22 cellular contexts compared by ENCODE assay signal in the genomic region with DNA sequence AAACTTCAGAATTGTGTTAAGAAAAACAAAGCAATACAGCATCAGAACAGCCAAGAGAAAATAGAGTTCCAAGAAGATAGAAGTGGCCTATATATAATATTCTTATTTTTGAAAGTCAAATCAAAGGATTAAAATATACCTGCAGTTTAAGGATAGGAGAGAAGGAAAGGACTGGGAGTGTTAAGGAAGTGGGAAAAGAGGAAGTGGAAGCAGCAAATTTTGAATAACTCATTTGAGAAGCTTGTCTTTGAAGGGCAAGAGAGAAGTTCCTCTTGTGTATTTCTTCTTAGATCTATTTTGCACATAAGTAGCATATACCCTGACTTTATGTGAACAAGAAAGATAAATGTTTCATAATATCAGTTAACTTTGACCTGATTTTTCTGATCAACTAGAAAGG.
"Had no signal": no experiment of that assay in that cellular context is flagged by ENCODE, and none has a peak within 500 bp of the region (broad histone marks: within the 10 kb centered on the region; RNA-seq: fewer than 3 reads in every experiment).

No MANE protein-coding gene starts in this region.

- H3K27ac ChIP-seq: colonic mucosa, hepatocyte, neutrophil, right atrium auricular region, stomach, thoracic aorta, transverse colon had no signal

- H3K9me3 Mint-ChIP-seq: naive thymus-derived CD4-positive, alpha-beta T cell had no signal

- H3K4me1 Mint-ChIP-seq: naive thymus-derived CD4-positive, alpha-beta T cell had no signal

- H3K4me3 ChIP-seq: colonic mucosa, hepatocyte, lung, right atrium auricular region, stomach, thoracic aorta, transverse colon had no signal

- FAIRE-seq: kidney, small intestine had no signal

- ATAC-seq: left cardiac atrium; left ventricle myocardium superior; naive thymus-derived CD4-positive, alpha-beta T cell had no signal

- H3K4me1 ChIP-seq: colonic mucosa, right atrium auricular region, transverse colon had no signal

- H3K4me3 Mint-ChIP-seq: naive thymus-derived CD4-positive, alpha-beta T cell had no signal

- H3K9me3 ChIP-seq: colonic mucosa, neutrophil, right atrium auricular region, stomach, thoracic aorta, transverse colon had no signal

- H3K27me3 ChIP-seq: colonic mucosa, hepatocyte, neutrophil, right atrium auricular region, stomach, transverse colon had no signal

- DNase-seq: colonic mucosa; dermis blood vessel endothelial cell; erythroblast; foreskin melanocyte; head of caudate nucleus; kidney; left cardiac atrium; left ventricle myocardium superior; mesendoderm; naive thymus-derived CD4-positive, alpha-beta T cell; posterior cingulate gyrus; small intestine; stimulated activated CD4-positive, alpha-beta T cell treated with anti-CD3 and anti-CD28 coated beads, Interleukin-12 subunit alpha, Interleukin-12 subunit beta, amount 100 ng/mL, for 4 hours; stimulated activated naive CD4-positive, alpha-beta T cell; stomach; substantia nigra; transverse colon had no signal

- H3K36me3 Mint-ChIP-seq: naive thymus-derived CD4-positive, alpha-beta T cell had no signal

- H3K27ac Mint-ChIP-seq: naive thymus-derived CD4-positive, alpha-beta T cell had no signal
